Comparison of ENCODE assay signal across 1 cellular context in the genomic region with DNA sequence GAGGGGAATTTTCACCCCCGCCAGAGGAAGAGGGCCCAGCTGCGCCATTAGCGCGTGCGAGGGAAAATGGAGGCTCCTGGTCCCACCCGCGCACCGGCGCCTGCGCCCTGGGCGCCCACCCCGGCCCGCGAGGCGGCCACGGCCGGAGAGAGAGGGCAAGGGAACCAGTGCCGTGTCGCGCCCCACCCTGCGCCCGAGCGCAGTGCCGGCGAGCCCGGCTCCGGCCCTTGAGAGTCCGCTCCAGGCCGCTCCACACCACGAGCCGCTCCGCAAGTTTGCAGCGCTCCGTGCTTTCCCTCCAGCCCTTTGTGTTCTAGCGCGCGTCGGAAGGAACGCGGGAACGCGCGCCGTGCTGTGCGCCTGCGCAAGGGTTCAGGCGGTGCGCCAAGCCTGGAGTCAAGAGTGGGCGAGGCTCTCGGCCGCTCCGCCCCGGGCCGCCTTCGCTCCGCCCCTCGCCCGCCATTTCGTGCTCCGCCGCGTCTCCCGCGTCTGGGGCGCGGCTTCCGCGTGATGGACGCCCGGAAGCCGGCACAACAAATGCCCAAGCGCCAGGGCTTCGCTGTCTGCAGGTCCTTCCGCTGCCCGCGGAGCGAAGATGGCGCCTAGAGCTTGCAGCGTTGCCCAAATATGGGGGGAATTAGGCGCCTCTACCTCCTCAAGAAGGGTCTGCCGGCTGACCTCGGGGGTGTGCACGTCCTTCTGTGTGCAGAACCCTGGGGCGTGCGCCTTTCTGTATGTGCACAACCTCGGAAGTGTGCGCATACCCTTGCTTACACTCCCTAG.
TF ChIP-seq lines count a peak whose summit lies in the region.

No MANE protein-coding gene starts in this region.

TF ChIP-seq in K562, 482 proteins besides CTCF, POLR2A, EP300 and RAD21 (continued from another document):
- TF ChIP-seq, protein P1, sequence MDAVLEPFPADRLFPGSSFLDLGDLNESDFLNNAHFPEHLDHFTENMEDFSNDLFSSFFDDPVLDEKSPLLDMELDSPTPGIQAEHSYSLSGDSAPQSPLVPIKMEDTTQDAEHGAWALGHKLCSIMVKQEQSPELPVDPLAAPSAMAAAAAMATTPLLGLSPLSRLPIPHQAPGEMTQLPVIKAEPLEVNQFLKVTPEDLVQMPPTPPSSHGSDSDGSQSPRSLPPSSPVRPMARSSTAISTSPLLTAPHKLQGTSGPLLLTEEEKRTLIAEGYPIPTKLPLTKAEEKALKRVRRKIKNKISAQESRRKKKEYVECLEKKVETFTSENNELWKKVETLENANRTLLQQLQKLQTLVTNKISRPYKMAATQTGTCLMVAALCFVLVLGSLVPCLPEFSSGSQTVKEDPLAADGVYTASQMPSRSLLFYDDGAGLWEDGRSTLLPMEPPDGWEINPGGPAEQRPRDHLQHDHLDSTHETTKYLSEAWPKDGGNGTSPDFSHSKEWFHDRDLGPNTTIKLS (IDR thresholded peaks at IDR 0.05; ENCODE audit: borderline replicate concordance, low read depth) = peak; percentile 28; the same call in 1 of the 2 replicates
- TF ChIP-seq ZBED1 (IDR thresholded peaks at IDR 0.05) (no peak), GTF2A2 (tag; IDR thresholded peaks at IDR 0.05) (no peak), ZNF324 (CRISPR knock-in tag; IDR thresholded peaks at IDR 0.05) (no peak), FOSL1 (tag; conservative IDR thresholded peaks at IDR 0.05) (no peak), RFX1 (IDR thresholded peaks at IDR 0.05) (no peak), ZNF212 (CRISPR knock-in tag; IDR thresholded peaks at IDR 0.05) (no peak), CSDE1 (IDR thresholded peaks at IDR 0.05) (no peak), BRCA1 (IDR thresholded peaks at IDR 0.05) (no peak), BRCA1 (CRISPR knock-in tag; IDR thresholded peaks at IDR 0.05) (no peak), LEF1 (IDR thresholded peaks at IDR 0.05) (no peak), GATAD2A (IDR thresholded peaks at IDR 0.05) (no peak)
- TF ChIP-seq, protein P2, sequence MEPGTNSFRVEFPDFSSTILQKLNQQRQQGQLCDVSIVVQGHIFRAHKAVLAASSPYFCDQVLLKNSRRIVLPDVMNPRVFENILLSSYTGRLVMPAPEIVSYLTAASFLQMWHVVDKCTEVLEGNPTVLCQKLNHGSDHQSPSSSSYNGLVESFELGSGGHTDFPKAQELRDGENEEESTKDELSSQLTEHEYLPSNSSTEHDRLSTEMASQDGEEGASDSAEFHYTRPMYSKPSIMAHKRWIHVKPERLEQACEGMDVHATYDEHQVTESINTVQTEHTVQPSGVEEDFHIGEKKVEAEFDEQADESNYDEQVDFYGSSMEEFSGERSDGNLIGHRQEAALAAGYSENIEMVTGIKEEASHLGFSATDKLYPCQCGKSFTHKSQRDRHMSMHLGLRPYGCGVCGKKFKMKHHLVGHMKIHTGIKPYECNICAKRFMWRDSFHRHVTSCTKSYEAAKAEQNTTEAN (CRISPR knock-in tag; IDR thresholded peaks at IDR 0.05) = no peak
- TF ChIP-seq, protein P3, sequence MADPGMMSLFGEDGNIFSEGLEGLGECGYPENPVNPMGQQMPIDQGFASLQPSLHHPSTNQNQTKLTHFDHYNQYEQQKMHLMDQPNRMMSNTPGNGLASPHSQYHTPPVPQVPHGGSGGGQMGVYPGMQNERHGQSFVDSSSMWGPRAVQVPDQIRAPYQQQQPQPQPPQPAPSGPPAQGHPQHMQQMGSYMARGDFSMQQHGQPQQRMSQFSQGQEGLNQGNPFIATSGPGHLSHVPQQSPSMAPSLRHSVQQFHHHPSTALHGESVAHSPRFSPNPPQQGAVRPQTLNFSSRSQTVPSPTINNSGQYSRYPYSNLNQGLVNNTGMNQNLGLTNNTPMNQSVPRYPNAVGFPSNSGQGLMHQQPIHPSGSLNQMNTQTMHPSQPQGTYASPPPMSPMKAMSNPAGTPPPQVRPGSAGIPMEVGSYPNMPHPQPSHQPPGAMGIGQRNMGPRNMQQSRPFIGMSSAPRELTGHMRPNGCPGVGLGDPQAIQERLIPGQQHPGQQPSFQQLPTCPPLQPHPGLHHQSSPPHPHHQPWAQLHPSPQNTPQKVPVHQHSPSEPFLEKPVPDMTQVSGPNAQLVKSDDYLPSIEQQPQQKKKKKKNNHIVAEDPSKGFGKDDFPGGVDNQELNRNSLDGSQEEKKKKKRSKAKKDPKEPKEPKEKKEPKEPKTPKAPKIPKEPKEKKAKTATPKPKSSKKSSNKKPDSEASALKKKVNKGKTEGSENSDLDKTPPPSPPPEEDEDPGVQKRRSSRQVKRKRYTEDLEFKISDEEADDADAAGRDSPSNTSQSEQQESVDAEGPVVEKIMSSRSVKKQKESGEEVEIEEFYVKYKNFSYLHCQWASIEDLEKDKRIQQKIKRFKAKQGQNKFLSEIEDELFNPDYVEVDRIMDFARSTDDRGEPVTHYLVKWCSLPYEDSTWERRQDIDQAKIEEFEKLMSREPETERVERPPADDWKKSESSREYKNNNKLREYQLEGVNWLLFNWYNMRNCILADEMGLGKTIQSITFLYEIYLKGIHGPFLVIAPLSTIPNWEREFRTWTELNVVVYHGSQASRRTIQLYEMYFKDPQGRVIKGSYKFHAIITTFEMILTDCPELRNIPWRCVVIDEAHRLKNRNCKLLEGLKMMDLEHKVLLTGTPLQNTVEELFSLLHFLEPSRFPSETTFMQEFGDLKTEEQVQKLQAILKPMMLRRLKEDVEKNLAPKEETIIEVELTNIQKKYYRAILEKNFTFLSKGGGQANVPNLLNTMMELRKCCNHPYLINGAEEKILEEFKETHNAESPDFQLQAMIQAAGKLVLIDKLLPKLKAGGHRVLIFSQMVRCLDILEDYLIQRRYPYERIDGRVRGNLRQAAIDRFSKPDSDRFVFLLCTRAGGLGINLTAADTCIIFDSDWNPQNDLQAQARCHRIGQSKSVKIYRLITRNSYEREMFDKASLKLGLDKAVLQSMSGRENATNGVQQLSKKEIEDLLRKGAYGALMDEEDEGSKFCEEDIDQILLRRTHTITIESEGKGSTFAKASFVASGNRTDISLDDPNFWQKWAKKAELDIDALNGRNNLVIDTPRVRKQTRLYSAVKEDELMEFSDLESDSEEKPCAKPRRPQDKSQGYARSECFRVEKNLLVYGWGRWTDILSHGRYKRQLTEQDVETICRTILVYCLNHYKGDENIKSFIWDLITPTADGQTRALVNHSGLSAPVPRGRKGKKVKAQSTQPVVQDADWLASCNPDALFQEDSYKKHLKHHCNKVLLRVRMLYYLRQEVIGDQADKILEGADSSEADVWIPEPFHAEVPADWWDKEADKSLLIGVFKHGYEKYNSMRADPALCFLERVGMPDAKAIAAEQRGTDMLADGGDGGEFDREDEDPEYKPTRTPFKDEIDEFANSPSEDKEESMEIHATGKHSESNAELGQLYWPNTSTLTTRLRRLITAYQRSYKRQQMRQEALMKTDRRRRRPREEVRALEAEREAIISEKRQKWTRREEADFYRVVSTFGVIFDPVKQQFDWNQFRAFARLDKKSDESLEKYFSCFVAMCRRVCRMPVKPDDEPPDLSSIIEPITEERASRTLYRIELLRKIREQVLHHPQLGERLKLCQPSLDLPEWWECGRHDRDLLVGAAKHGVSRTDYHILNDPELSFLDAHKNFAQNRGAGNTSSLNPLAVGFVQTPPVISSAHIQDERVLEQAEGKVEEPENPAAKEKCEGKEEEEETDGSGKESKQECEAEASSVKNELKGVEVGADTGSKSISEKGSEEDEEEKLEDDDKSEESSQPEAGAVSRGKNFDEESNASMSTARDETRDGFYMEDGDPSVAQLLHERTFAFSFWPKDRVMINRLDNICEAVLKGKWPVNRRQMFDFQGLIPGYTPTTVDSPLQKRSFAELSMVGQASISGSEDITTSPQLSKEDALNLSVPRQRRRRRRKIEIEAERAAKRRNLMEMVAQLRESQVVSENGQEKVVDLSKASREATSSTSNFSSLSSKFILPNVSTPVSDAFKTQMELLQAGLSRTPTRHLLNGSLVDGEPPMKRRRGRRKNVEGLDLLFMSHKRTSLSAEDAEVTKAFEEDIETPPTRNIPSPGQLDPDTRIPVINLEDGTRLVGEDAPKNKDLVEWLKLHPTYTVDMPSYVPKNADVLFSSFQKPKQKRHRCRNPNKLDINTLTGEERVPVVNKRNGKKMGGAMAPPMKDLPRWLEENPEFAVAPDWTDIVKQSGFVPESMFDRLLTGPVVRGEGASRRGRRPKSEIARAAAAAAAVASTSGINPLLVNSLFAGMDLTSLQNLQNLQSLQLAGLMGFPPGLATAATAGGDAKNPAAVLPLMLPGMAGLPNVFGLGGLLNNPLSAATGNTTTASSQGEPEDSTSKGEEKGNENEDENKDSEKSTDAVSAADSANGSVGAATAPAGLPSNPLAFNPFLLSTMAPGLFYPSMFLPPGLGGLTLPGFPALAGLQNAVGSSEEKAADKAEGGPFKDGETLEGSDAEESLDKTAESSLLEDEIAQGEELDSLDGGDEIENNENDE (IDR thresholded peaks at IDR 0.05; ENCODE audit: low read depth, low read length) = no peak
- TF ChIP-seq, protein P4, sequence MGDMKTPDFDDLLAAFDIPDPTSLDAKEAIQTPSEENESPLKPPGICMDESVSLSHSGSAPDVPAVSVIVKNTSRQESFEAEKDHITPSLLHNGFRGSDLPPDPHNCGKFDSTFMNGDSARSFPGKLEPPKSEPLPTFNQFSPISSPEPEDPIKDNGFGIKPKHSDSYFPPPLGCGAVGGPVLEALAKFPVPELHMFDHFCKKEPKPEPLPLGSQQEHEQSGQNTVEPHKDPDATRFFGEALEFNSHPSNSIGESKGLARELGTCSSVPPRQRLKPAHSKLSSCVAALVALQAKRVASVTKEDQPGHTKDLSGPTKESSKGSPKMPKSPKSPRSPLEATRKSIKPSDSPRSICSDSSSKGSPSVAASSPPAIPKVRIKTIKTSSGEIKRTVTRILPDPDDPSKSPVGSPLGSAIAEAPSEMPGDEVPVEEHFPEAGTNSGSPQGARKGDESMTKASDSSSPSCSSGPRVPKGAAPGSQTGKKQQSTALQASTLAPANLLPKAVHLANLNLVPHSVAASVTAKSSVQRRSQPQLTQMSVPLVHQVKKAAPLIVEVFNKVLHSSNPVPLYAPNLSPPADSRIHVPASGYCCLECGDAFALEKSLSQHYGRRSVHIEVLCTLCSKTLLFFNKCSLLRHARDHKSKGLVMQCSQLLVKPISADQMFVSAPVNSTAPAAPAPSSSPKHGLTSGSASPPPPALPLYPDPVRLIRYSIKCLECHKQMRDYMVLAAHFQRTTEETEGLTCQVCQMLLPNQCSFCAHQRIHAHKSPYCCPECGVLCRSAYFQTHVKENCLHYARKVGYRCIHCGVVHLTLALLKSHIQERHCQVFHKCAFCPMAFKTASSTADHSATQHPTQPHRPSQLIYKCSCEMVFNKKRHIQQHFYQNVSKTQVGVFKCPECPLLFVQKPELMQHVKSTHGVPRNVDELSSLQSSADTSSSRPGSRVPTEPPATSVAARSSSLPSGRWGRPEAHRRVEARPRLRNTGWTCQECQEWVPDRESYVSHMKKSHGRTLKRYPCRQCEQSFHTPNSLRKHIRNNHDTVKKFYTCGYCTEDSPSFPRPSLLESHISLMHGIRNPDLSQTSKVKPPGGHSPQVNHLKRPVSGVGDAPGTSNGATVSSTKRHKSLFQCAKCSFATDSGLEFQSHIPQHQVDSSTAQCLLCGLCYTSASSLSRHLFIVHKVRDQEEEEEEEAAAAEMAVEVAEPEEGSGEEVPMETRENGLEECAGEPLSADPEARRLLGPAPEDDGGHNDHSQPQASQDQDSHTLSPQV (IDR thresholded peaks at IDR 0.05) = peak; percentile 69; the same call in 1 of the 2 replicates
- TF ChIP-seq, protein P5, sequence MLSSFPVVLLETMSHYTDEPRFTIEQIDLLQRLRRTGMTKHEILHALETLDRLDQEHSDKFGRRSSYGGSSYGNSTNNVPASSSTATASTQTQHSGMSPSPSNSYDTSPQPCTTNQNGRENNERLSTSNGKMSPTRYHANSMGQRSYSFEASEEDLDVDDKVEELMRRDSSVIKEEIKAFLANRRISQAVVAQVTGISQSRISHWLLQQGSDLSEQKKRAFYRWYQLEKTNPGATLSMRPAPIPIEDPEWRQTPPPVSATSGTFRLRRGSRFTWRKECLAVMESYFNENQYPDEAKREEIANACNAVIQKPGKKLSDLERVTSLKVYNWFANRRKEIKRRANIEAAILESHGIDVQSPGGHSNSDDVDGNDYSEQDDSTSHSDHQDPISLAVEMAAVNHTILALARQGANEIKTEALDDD (IDR thresholded peaks at IDR 0.05) = no peak
